In the genomic region with DNA sequence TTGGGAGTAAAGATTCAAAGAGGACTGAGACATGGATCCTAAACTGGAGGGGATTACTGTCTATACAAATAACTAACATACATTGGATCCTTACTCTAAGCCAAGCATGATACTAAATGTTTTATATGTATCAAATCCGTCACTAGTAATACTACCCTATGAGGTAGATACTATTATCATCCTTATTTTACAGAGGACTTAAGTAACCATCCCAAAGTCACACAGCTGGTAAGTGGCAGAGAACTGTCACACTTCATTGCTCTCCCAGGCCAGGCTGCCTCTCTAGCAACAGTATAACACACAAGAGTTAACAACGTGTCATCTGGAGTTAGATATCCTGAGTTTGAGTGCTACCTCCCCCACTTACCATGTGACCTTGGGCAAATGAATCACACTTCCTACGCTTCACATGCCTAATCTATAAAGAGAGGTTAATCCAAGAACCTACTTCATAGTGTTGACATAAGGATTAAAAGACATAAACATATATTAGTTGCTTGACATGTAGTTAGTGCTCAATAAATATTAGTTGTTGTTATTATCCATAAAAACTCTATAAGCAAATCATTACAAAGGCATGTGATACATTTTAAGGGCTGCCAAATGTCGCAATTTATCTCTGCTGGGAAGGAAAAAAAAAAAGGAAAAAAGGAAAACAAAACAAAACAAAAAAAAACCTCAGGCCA, we compare ENCODE assay signal across 10 cellular contexts. TPM values are rescaled to one million over a fixed set of nuclear protein-coding genes. Genes with fewer than 3 reads are reported as not detected.
DNase-seq lines count a peak whose midpoint lies in the region; ATAC-seq, FAIRE-seq and TF ChIP-seq lines count a peak whose summit lies in the region.
"Had no signal": no experiment of that assay in that cellular context is flagged by ENCODE, and none has a peak within 500 bp of the region (broad histone marks: within the 10 kb centered on the region; RNA-seq: fewer than 3 reads in every experiment).

No MANE protein-coding gene starts in this region.

- no peak for FAIRE-seq in K562 (lab: Jason Lieb, UNC)
- FAIRE-seq: GM18507 had no signal

- no peak overlapping the region for H3K56ac ChIP-seq in mesendoderm (ENCODE audit: low read length)

- POLR2A ChIA-PET in K562 (lab: Yijun Ruan, JAX): no interaction called here
- POLR2A ChIA-PET in CD4-positive, alpha-beta T cell (lab: Charles Lee): no interaction called here

- no peaks in the 10 kb centered on the region for H3K9me3 ChIP-seq in K562 (replicated peaks; ENCODE audit: control insufficient read depth, insufficient read depth, low read depth, low read length)
- no peaks in the 10 kb centered on the region for H3K9me3 ChIP-seq in CD4-positive, alpha-beta T cell (ENCODE audit: control insufficient read depth, low read length)
- H3K9me3 ChIP-seq: SJSA1 had no signal

- no peak overlapping the region for H2BK15ac ChIP-seq in mesendoderm (replicated peaks; ENCODE audit: low read depth)

- no peaks in the 10 kb centered on the region for H3K79me1 ChIP-seq in mesendoderm (ENCODE audit: low read length)

- DNase-seq in COLO668 (lab: John Stamatoyannopoulos, UW; ENCODE audit: unreplicated experiment): peak; percentile 70
- DNase-seq in M059J (ENCODE audit: low read depth): peak; percentile 89
- DNase-seq in K562 (ENCODE audit: extremely low read depth in 1 of 4, low spot score in 3 of 4): peak in 3 of 4 experiments; percentile 10 to 73 (median 19)
- DNase-seq in mesendoderm: peak; percentile 73
- no peak for DNase-seq in NCI-H1930 (lab: John Stamatoyannopoulos, UW)
- DNase-seq in CD4-positive, alpha-beta T cell: no peak
- DNase-seq in activated CD4-positive, alpha-beta T cell treated with anti-CD3 and anti-CD28 coated beads, Interleukin-2, amount 50 U/mL, for 4 hours: no peak
- no peak for DNase-seq in NCI-H128 (lab: John Stamatoyannopoulos, UW; ENCODE audit: unreplicated experiment)

- no TSS peak for BruUV-seq in K562 (replicated peaks; lab: Mats Ljungman, UMichigan)

- H2AFZ ChIP-seq in K562 (ENCODE audit: low read depth, low read length): no peak overlapping the region

- H3K4me2 ChIP-seq in K562 (ENCODE audit: insufficient read depth, low read length) (peak overlapping the region; percentile 15; the same call in 1 of the 2 replicates), mesendoderm (ENCODE audit: low read length) (no peak overlapping the region)

- H4K8ac ChIP-seq in mesendoderm (ENCODE audit: low read depth, low read length): no peak overlapping the region

- no peak for TF ChIP-seq RAD21 in K562 (CRISPR knock-in tag; conservative IDR thresholded peaks at IDR 0.05 in 1 of 2, IDR thresholded peaks at IDR 0.05 in 1 of 2)

- intact Hi-C loops in K562 (cut with micrococcal nuclease): loop anchor here (5.0 kb wide), 1 partner anchor 56 kb away; no protein-coding TSS in a partner anchor
- intact Hi-C loops in CD4-positive, alpha-beta T cell (cut with DNase I, micrococcal nuclease): no loop called here

- H4K20me1 ChIP-seq in K562 (replicated peaks; ENCODE audit: control insufficient read depth, insufficient read depth, low read length): no peaks in the 10 kb centered on the region

- CTCF ChIA-PET in K562 (lab: Yijun Ruan, JAX; ENCODE audit: low intra/inter-chr PET ratio): no interaction called here
- CTCF ChIA-PET in CD4-positive, alpha-beta T cell (lab: Charles Lee): no interaction called here

- no peaks in the 10 kb centered on the region for H3K27me3 Mint-ChIP-seq in CD4-positive, alpha-beta T cell

- H3K27me3 ChIP-seq in K562 (ENCODE audit: control insufficient read depth in 2 of 2, insufficient read depth in 2 of 2, low read length in 2 of 2) (no peaks in the 10 kb centered on the region), mesendoderm (ENCODE audit: insufficient read depth, low read length, poor library complexity) (no peaks in the 10 kb centered on the region)
- H3K27me3 ChIP-seq in CD4-positive, alpha-beta T cell (ENCODE audit: control insufficient read depth, insufficient read depth, low read length): no peaks in the 10 kb centered on the region
- H3K27me3 ChIP-seq: SJSA1 had no signal

- TF ChIP-seq CTCF in K562 (IDR thresholded peaks at IDR 0.05 in 2 of 3, conservative IDR thresholded peaks at IDR 0.05 in 1 of 3; ENCODE audit: insufficient read depth in 2 of 3, low read depth in 1 of 3, low read length in 3 of 3): no peak
- TF ChIP-seq CTCF in CD4-positive, alpha-beta T cell (IDR thresholded peaks at IDR 0.05): no peak

- H3K18ac ChIP-seq in mesendoderm (ENCODE audit: low read length): no peak overlapping the region

- WGBS in K562 (ENCODE audit: insufficient coverage, low coverage, missing lambda C conversion rate): 7% methylated on average over 4 of the region's 4 CpGs
- no CpG with 5 or more reads among the region's 4 CpGs for WGBS in mesendoderm (ENCODE audit: extremely low coverage, insufficient coverage, low lambda C conversion rate)

- H3K4me3 Mint-ChIP-seq in CD4-positive, alpha-beta T cell: no peak overlapping the region

- H3K23ac ChIP-seq in mesendoderm (ENCODE audit: low read length): no peak overlapping the region

- H4K5ac ChIP-seq in mesendoderm (ENCODE audit: low read length): no peak overlapping the region

- peak; percentile 72 for ATAC-seq in K562
- ATAC-seq in CD4-positive, alpha-beta T cell (ENCODE audit: poor library complexity): no peak

- no peaks in the 10 kb centered on the region for H3K36me3 Mint-ChIP-seq in CD4-positive, alpha-beta T cell (ENCODE audit: low read depth)

- peaks cover 36% of the 10 kb centered on the region for H3K4me1 Mint-ChIP-seq in CD4-positive, alpha-beta T cell (ENCODE audit: low read depth)

- H3K27ac Mint-ChIP-seq in CD4-positive, alpha-beta T cell: no peak overlapping the region

- no peak overlapping the region for H2BK120ac ChIP-seq in mesendoderm (ENCODE audit: low read depth, low read length)

- no peak overlapping the region for H2AK5ac ChIP-seq in mesendoderm (ENCODE audit: low read length)

- no peak for TF ChIP-seq POLR2A in K562 (conservative IDR thresholded peaks at IDR 0.05)

- in situ Hi-C loops in K562 (cut with MboI): no loop called here

- H3K4me3 ChIP-seq in K562 (no peak overlapping the region), mesendoderm (ENCODE audit: low read length) (no peak overlapping the region)
- H3K4me3 ChIP-seq: SJSA1 had no signal

- H3K79me2 ChIP-seq in K562 (ENCODE audit: control insufficient read depth, insufficient read depth, low read length): no peaks in the 10 kb centered on the region
- no peaks in the 10 kb centered on the region for H3K79me2 ChIP-seq in mesendoderm (ENCODE audit: control insufficient read depth, insufficient read depth, low read length)

- H3K27ac ChIP-seq in K562 (ENCODE audit: extremely low read depth, low read depth, low read length): no peak overlapping the region
- H3K27ac ChIP-seq in mesendoderm (ENCODE audit: low read depth, low read length): no peak overlapping the region
- no peak overlapping the region for H3K27ac ChIP-seq in CD4-positive, alpha-beta T cell (ENCODE audit: low read depth, low read length)
- H3K27ac ChIP-seq: SJSA1 had no signal

- no peak overlapping the region for H3K4ac ChIP-seq in mesendoderm (ENCODE audit: low read depth, low read length)

- H3K9me1 ChIP-seq in K562 (ENCODE audit: control insufficient read depth, insufficient read depth, low read length): no peaks in the 10 kb centered on the region

- TF ChIP-seq EP300 in K562 (IDR thresholded peaks at IDR 0.05; ENCODE audit: low read length): peak; percentile 35; the same call in 1 of the 2 replicates

- no peaks in the 10 kb centered on the region for H3K36me3 ChIP-seq in K562 (ENCODE audit: control insufficient read depth, insufficient read depth, low read length)
- H3K36me3 ChIP-seq in mesendoderm (ENCODE audit: control insufficient read depth, insufficient read depth, low read length): no peaks in the 10 kb centered on the region
- H3K36me3 ChIP-seq: SJSA1 had no signal

- H3K4me1 ChIP-seq in K562 (replicated peaks in 1 of 2; ENCODE audit: control insufficient read depth in 2 of 2, insufficient read depth in 2 of 2, low read length in 2 of 2) (peaks cover 0 to 21% of the 10 kb centered on the region in 2 experiments; a peak in 3 of 5 replicates), mesendoderm (ENCODE audit: control insufficient read depth, low read depth, low read length) (peaks cover 5% of the 10 kb centered on the region)

- H3K9ac ChIP-seq in K562 (ENCODE audit: insufficient read depth in 1 of 2, low read depth in 2 of 2, low read length in 2 of 2) (no peak overlapping the region), mesendoderm (ENCODE audit: low read length) (no peak overlapping the region)

- peaks cover 2% of the 10 kb centered on the region for H3K9me3 Mint-ChIP-seq in CD4-positive, alpha-beta T cell

- H2BK5ac ChIP-seq in mesendoderm (ENCODE audit: low read length): no peak overlapping the region

TF ChIP-seq in K562, 482 proteins besides CTCF, POLR2A, EP300 and RAD21 (continues in another document):
- TF ChIP-seq ZNF134 (CRISPR knock-in tag; conservative IDR thresholded peaks at IDR 0.05): no peak
- 0 out of 2 replicates have a peak, but pooled peaks have one; percentile 10 for TF ChIP-seq ZNF384 (IDR thresholded peaks at IDR 0.05; ENCODE audit: low read depth, low read length)
- TF ChIP-seq HDAC6 (IDR thresholded peaks at IDR 0.05; ENCODE audit: low read depth, low read length): no peak

RNA-seq across cellular contexts. Expression of gene SPON1, which starts 33.8 kb away (rescaled TPM):
- 0.05 and 0.17 TPM in 2 replicates for total RNA-seq in M059J (2014; rRNA removed; shearing (Covaris generic))
- not detected in 2 replicates for total RNA-seq in K562 (2011; cell fraction: chromatin; rRNA removed; ENCODE audit: low replicate concordance)
- total RNA-seq in K562 (2011; cell fraction: nucleolus; rRNA removed): not detected in 2 replicates
- not detected in 2 replicates for total RNA-seq in K562 (2011; cell fraction: nucleoplasm; rRNA removed)
- total RNA-seq in K562 (2014; rRNA removed) (not detected in 2 replicates), K562 (2014; rRNA removed; fragmentation: Illumina TruSeq; extraction: Trizol) (not detected in 2 replicates), K562 (2015; rRNA removed; fragmentation: Illumina TruSeq; extraction: Trizol) (not detected in 2 replicates), K562 (2021) (0.07 TPM in 1 of 2 replicates, not detected in the other)
- polyA plus RNA-seq in K562 (2011; rRNA removed) (not detected in 2 replicates), K562 (2014; fragmentation: Illumina TruSeq; extraction: Trizol) (not detected in 2 replicates), K562 (2014; fragmentation: Nextera tagmentation; extraction: Ambion mirVana) (under 1 TPM; 0.04 to 0.06 TPM), K562 (2014; rRNA removed) (not detected in 2 replicates)
- polyA plus RNA-seq in K562 (2011; cell fraction: cytosol; rRNA removed): not detected in 2 replicates
- not detected in 2 replicates for polyA plus RNA-seq in K562 (2011; cell fraction: nucleus; rRNA removed)
- polyA plus RNA-seq in K562 (2012): 0.06 and 0.13 TPM in 2 replicates
- polyA minus RNA-seq in K562 (2011; rRNA and poly(A)+ RNA removed): not detected in 2 replicates
- polyA minus RNA-seq in K562 (2011; cell fraction: cytosol; rRNA and poly(A)+ RNA removed): not detected in 2 replicates
- polyA minus RNA-seq in K562 (2011; cell fraction: nucleus; rRNA and poly(A)+ RNA removed): not detected in 2 replicates
- 5.4 TPM for polyA plus RNA-seq in mesendoderm (2013, experiment 1 of 2)
- 5.8 TPM for polyA plus RNA-seq in mesendoderm (2013, experiment 2 of 2)
- total RNA-seq in CD4-positive, alpha-beta T cell: 1 to 10 TPM; 2.1 to 2.2 TPM

Comparison
In these comparisons a context has a peak if more than half of its experiments do, and no peak if none do; other contexts are left out.
1. DNase-seq: peak in COLO668 (single experiment), M059J (single experiment), K562 (3 of 4) and mesendoderm (single experiment); none in NCI-H1930 (0 of 2), CD4-positive, alpha-beta T cell (0 of 10), activated CD4-positive, alpha-beta T cell treated with anti-CD3 and anti-CD28 coated beads, Interleukin-2, amount 50 U/mL, for 4 hours (0 of 2) and NCI-H128 (single experiment).